In the genomic region with DNA sequence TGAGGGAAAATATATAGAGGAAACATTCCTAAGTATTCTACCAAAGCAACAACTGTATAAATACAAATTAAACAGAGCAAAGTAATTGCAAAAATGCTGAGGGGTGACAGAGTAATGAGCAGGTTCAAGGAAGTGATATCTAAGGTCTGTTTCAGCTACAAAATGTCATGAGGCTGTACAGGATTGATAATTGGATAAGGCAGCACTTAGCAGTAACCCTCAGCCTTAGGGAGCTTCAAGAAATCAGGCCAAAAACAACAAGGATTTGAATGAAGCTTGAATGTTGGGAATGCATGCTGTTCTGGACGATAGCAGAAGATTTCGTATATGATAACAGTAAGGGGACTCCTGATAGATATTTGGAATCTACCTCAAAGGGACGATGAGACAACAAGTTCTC, we compare ENCODE assay signal across 27 cellular contexts.
"Had no signal": no experiment of that assay in that cellular context is flagged by ENCODE, and none has a peak within 500 bp of the region (broad histone marks: within the 10 kb centered on the region; RNA-seq: fewer than 3 reads in every experiment).

No MANE protein-coding gene starts in this region.

- H3K4me3 Mint-ChIP-seq: activated CD8-positive, alpha-beta T cell treated with anti-CD3 and anti-CD28 coated beads, Interleukin-2, amount 10 ng/mL, durations not matched to agents 7 days and 5 days; activated naive CD8-positive, alpha-beta T cell treated with anti-CD3 and anti-CD28 coated beads, Interleukin-2, amount 10 ng/mL, durations not matched to agents 7 days and 5 days; brain; T-helper 17 cell; WTC11 had no signal

- H3K4me1 ChIP-seq: Peyer's patch had no signal

- H3K27me3 ChIP-seq: Peyer's patch had no signal

- H3K27ac ChIP-seq: Peyer's patch, RWPE1, SJCRH30 had no signal

- H3K27ac Mint-ChIP-seq: activated CD8-positive, alpha-beta T cell treated with anti-CD3 and anti-CD28 coated beads, Interleukin-2, amount 10 ng/mL, durations not matched to agents 7 days and 5 days; activated naive CD8-positive, alpha-beta T cell treated with anti-CD3 and anti-CD28 coated beads, Interleukin-2, amount 10 ng/mL, durations not matched to agents 7 days and 5 days; T-helper 17 cell; WTC11 had no signal

- H3K9me3 Mint-ChIP-seq: activated naive CD8-positive, alpha-beta T cell treated with anti-CD3 and anti-CD28 coated beads, Interleukin-2, amount 10 ng/mL, durations not matched to agents 7 days and 5 days; brain; WTC11 had no signal

- H3K4me1 Mint-ChIP-seq: activated naive CD8-positive, alpha-beta T cell treated with anti-CD3 and anti-CD28 coated beads, Interleukin-2, amount 10 ng/mL, durations not matched to agents 7 days and 5 days; T-helper 17 cell had no signal

- DNase-seq: activated CD4-positive, alpha-beta T cell treated with anti-CD3 and anti-CD28 coated beads for 48 hours; activated CD4-positive, alpha-beta T cell treated with anti-CD3 and anti-CD28 coated beads, Interleukin-2, amount 50 U/mL, for 4 hours; activated CD4-positive, CD25-positive, alpha-beta regulatory T cell treated with anti-CD3 and anti-CD28 coated beads, Interleukin-2, amount 50 U/mL, for 72 hours; activated CD8-positive, alpha-beta memory T cell treated with anti-CD3 and anti-CD28 coated beads, Interleukin-2, amount 50 U/mL, for 48 hours; activated CD8-positive, alpha-beta T cell treated with anti-CD3 and anti-CD28 coated beads, Interleukin-2, amount 10 ng/mL, durations not matched to agents 7 days and 5 days; activated naive CD4-positive, alpha-beta T cell treated with anti-CD3 and anti-CD28 coated beads, Interleukin-2, amount 50 U/mL, for 16 hours; activated naive CD8-positive, alpha-beta T cell treated with anti-CD3 and anti-CD28 coated beads, Interleukin-2, amount 10 ng/mL, durations not matched to agents 7 days and 5 days; activated T-cell treated with anti-CD3 and anti-CD28 coated beads, Interleukin-2, amount 50 U/mL, for 1 hour; aorta; cerebellar nuclear complex; KG1; NCI-H1048; NCI-H1930; NCI-H2171; NCI-H2227 treated with DMSO at 0.1 percent for 48 hours; NCI-H446 treated with DMSO at 0.1 percent for 48 hours; NCI-H526; NCI-H774; NK-92 treated with Interleukin-12 subunit alpha and Interleukin-12 subunit beta, amount 100 ng/mL, for 24 hours; Peyer's patch; Right ventricle myocardium superior; SJCRH30; T-helper 17 cell; T-helper 9 cell had no signal

- H3K36me3 Mint-ChIP-seq: activated naive CD8-positive, alpha-beta T cell treated with anti-CD3 and anti-CD28 coated beads, Interleukin-2, amount 10 ng/mL, durations not matched to agents 7 days and 5 days; brain; WTC11 had no signal

- ATAC-seq: activated CD8-positive, alpha-beta T cell treated with anti-CD3 and anti-CD28 coated beads, Interleukin-2, amount 10 ng/mL, durations not matched to agents 7 days and 5 days; T-helper 17 cell; WTC11 had no signal
